Comparison of ENCODE assay signal across 11 cellular contexts in the genomic region with DNA sequence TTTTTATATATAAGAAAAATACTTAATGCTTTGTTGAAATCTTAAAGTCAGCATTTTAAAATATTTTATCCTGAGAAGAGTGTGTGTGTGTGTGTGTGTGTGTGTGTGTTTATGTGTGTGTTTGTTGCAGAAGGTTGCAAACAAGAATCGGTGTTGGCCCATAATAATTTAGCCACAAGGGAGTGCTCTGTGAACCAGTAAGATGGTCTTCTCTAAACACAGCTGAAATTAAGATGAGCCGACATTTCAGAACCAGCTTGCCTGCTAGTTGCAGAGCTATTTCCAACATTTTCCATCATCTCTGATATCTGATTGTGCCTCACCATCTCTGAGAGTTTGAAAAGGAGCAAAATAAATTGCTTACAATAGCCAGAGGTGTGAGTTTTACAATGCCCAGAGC.
DNase-seq lines count a peak whose midpoint lies in the region; ATAC-seq and TF ChIP-seq lines count a peak whose summit lies in the region.
"Had no signal": no experiment of that assay in that cellular context is flagged by ENCODE, and none has a peak within 500 bp of the region (broad histone marks: within the 10 kb centered on the region; RNA-seq: fewer than 3 reads in every experiment).

No MANE protein-coding gene starts in this region.

- no peaks in the 10 kb centered on the region for H3K9me3 Mint-ChIP-seq in activated T-cell treated with anti-CD3 and anti-CD28 coated beads, Interleukin-2, amount 50 U/mL, for 72 hours
- H3K9me3 Mint-ChIP-seq in activated T-cell treated with anti-CD3 and anti-CD28 coated beads, Interleukin-2, amount 50 U/mL, for 4 hours: no peaks in the 10 kb centered on the region
- no peaks in the 10 kb centered on the region for H3K9me3 Mint-ChIP-seq in effector memory CD8-positive, alpha-beta T cell
- H3K9me3 Mint-ChIP-seq in stimulated activated naive CD8-positive, alpha-beta T cell treated with anti-CD3 and anti-CD28 coated beads, Interleukin-15, amount 100 ng/mL, for 72 hours: no peaks in the 10 kb centered on the region

- no peak for DNase-seq in activated T-cell treated with anti-CD3 and anti-CD28 coated beads, Interleukin-2, amount 50 U/mL, for 72 hours
- DNase-seq in activated T-cell treated with anti-CD3 and anti-CD28 coated beads, Interleukin-2, amount 50 U/mL, for 4 hours: no peak
- no peak for DNase-seq in effector memory CD8-positive, alpha-beta T cell
- no peak for DNase-seq in stimulated activated naive CD8-positive, alpha-beta T cell treated with anti-CD3 and anti-CD28 coated beads, Interleukin-15, amount 100 ng/mL, for 72 hours
- no peak for DNase-seq in NCI-H187 treated with DMSO at 0.1 percent for 48 hours (lab: John Stamatoyannopoulos, UW)
- DNase-seq in NCI-H2171 treated with DMSO at 0.1 percent for 48 hours (lab: John Stamatoyannopoulos, UW): no peak
- DNase-seq in NCI-H1436 treated with DMSO at 0.1 percent for 48 hours (lab: John Stamatoyannopoulos, UW): no peak
- DNase-seq: islet precursor cell, ovary had no signal

- H4K20me1 ChIP-seq in OCI-LY1 (ENCODE audit: insufficient read depth, low read length): no peaks in the 10 kb centered on the region

- no peak overlapping the region for H3K4me3 ChIP-seq in OCI-LY1 (ENCODE audit: low read depth, low read length, poor library complexity, severe bottlenecking)
- H3K4me3 ChIP-seq: ovary had no signal

- peak overlapping the region; percentile 90 for H3K27ac ChIP-seq in OCI-LY1 (ENCODE audit: low read depth, low read length, poor library complexity, severe bottlenecking)
- H3K27ac ChIP-seq: epithelial cell of prostate, ovary had no signal

- peaks cover 81% of the 10 kb centered on the region for H3K4me1 ChIP-seq in OCI-LY1 (ENCODE audit: insufficient read depth, low read length, severe bottlenecking)

- peaks cover 90% of the 10 kb centered on the region for H3K4me1 Mint-ChIP-seq in activated T-cell treated with anti-CD3 and anti-CD28 coated beads, Interleukin-2, amount 50 U/mL, for 72 hours (ENCODE audit: low read depth)
- peaks cover 78% of the 10 kb centered on the region for H3K4me1 Mint-ChIP-seq in activated T-cell treated with anti-CD3 and anti-CD28 coated beads, Interleukin-2, amount 50 U/mL, for 4 hours (ENCODE audit: low read depth)
- peaks cover 41 to 52% of the 10 kb centered on the region in 2 donors for H3K4me1 Mint-ChIP-seq in effector memory CD8-positive, alpha-beta T cell (ENCODE audit: low read depth in 2 of 2)
- peaks cover 73% of the 10 kb centered on the region for H3K4me1 Mint-ChIP-seq in stimulated activated naive CD8-positive, alpha-beta T cell treated with anti-CD3 and anti-CD28 coated beads, Interleukin-15, amount 100 ng/mL, for 72 hours

- TF ChIP-seq CTCF in OCI-LY1 (IDR thresholded peaks at IDR 0.05; ENCODE audit: low read length): peak; percentile 34

- H3K27me3 Mint-ChIP-seq in activated T-cell treated with anti-CD3 and anti-CD28 coated beads, Interleukin-2, amount 50 U/mL, for 72 hours (ENCODE audit: low read depth): no peaks in the 10 kb centered on the region
- H3K27me3 Mint-ChIP-seq in activated T-cell treated with anti-CD3 and anti-CD28 coated beads, Interleukin-2, amount 50 U/mL, for 4 hours (ENCODE audit: low read depth): no peaks in the 10 kb centered on the region
- no peaks in the 10 kb centered on the region for H3K27me3 Mint-ChIP-seq in effector memory CD8-positive, alpha-beta T cell
- H3K27me3 Mint-ChIP-seq in stimulated activated naive CD8-positive, alpha-beta T cell treated with anti-CD3 and anti-CD28 coated beads, Interleukin-15, amount 100 ng/mL, for 72 hours: no peaks in the 10 kb centered on the region

- peak overlapping the region; percentile 64 to 83 for H3K4me3 Mint-ChIP-seq in activated T-cell treated with anti-CD3 and anti-CD28 coated beads, Interleukin-2, amount 50 U/mL, for 72 hours
- H3K4me3 Mint-ChIP-seq in activated T-cell treated with anti-CD3 and anti-CD28 coated beads, Interleukin-2, amount 50 U/mL, for 4 hours: no peak overlapping the region
- H3K4me3 Mint-ChIP-seq in effector memory CD8-positive, alpha-beta T cell: peak overlapping the region; percentile 37 to 67
- H3K4me3 Mint-ChIP-seq in stimulated activated naive CD8-positive, alpha-beta T cell treated with anti-CD3 and anti-CD28 coated beads, Interleukin-15, amount 100 ng/mL, for 72 hours: peak overlapping the region; percentile 61 to 75

- H3K36me3 ChIP-seq in OCI-LY1 (ENCODE audit: insufficient read depth, low read length): peaks cover 32% of the 10 kb centered on the region
- H3K36me3 ChIP-seq: ovary had no signal

- H3K27me3 ChIP-seq in OCI-LY1 (ENCODE audit: insufficient read depth, low read length): no peaks in the 10 kb centered on the region
- H3K27me3 ChIP-seq: ovary had no signal

- peak overlapping the region; percentile 51 for H3K4me2 ChIP-seq in OCI-LY1 (ENCODE audit: low read length)

- H3K9ac ChIP-seq in OCI-LY1 (ENCODE audit: low read length): no peak overlapping the region; the same call in 1 of the 2 replicates

- H3K27ac Mint-ChIP-seq in activated T-cell treated with anti-CD3 and anti-CD28 coated beads, Interleukin-2, amount 50 U/mL, for 72 hours: peak overlapping the region; percentile 90
- peak overlapping the region; percentile 76 to 95 for H3K27ac Mint-ChIP-seq in effector memory CD8-positive, alpha-beta T cell
- H3K27ac Mint-ChIP-seq in stimulated activated naive CD8-positive, alpha-beta T cell treated with anti-CD3 and anti-CD28 coated beads, Interleukin-15, amount 100 ng/mL, for 72 hours: peak overlapping the region; percentile 87 to 89

- H3F3A ChIP-seq in OCI-LY1 (ENCODE audit: insufficient read depth, low read length): peaks cover 4% of the 10 kb centered on the region; the same call in 1 of the 2 replicates

- peaks cover 17 to 19% of the 10 kb centered on the region in 2 donors for H3K36me3 Mint-ChIP-seq in activated T-cell treated with anti-CD3 and anti-CD28 coated beads, Interleukin-2, amount 50 U/mL, for 72 hours (ENCODE audit: insufficient read depth in 2 of 2)
- peaks cover 28% of the 10 kb centered on the region for H3K36me3 Mint-ChIP-seq in activated T-cell treated with anti-CD3 and anti-CD28 coated beads, Interleukin-2, amount 50 U/mL, for 4 hours (ENCODE audit: insufficient read depth)
- H3K36me3 Mint-ChIP-seq in effector memory CD8-positive, alpha-beta T cell (ENCODE audit: insufficient read depth): peaks cover 52% of the 10 kb centered on the region

- H2AFZ ChIP-seq in OCI-LY1 (ENCODE audit: low read length): no peak overlapping the region

- no peaks in the 10 kb centered on the region for H3K9me2 ChIP-seq in OCI-LY1 (ENCODE audit: low read depth, low read length)

- no peaks in the 10 kb centered on the region for H3K9me3 ChIP-seq in OCI-LY1 (ENCODE audit: low read length)
- H3K9me3 ChIP-seq: ovary had no signal

- ATAC-seq in activated T-cell treated with anti-CD3 and anti-CD28 coated beads, Interleukin-2, amount 50 U/mL, for 72 hours (replicated peaks in 1 of 2): no peak
- ATAC-seq in activated T-cell treated with anti-CD3 and anti-CD28 coated beads, Interleukin-2, amount 50 U/mL, for 4 hours: no peak
- no peak for ATAC-seq in effector memory CD8-positive, alpha-beta T cell (replicated peaks)
- no peak for ATAC-seq in stimulated activated naive CD8-positive, alpha-beta T cell treated with anti-CD3 and anti-CD28 coated beads, Interleukin-15, amount 100 ng/mL, for 72 hours

- no peaks in the 10 kb centered on the region for H3K79me2 ChIP-seq in OCI-LY1 (ENCODE audit: insufficient read depth, low read length)
